ENCODE assay signal across 11 cellular contexts in the genomic region with DNA sequence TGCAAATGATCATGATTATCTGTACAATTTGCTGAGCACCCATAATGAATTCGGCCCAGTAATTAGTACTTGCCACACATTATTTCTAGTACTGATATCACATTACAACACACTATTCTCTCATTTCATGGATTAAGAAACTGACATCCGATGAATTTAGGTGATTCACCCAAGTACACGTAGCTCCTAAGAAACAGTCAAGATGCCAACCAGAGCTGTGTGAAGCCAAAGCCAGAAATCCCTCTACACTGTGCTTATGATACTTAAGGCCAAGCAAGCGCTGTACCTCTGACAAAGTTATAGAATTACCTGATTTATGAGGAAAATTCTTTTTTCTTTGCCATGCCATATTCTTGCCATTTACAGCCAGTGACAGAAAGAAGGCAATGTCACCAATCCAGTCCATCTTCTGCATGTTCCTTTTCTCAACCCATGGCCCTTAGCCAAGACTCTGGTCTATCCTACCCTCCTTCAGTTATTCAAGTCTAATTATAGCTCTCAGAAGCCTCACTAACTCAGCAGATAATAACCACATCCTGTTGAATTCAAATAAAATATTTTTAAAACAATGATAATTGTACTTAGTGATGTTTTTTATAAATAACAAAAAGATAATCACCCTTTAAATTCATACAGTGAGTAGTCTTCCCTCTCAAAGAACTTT.
DNase-seq lines count a peak whose midpoint lies in the region; ATAC-seq and TF ChIP-seq lines count a peak whose summit lies in the region.
"Had no signal": no experiment of that assay in that cellular context is flagged by ENCODE, and none has a peak within 500 bp of the region (broad histone marks: within the 10 kb centered on the region; RNA-seq: fewer than 3 reads in every experiment).

No MANE protein-coding gene starts in this region.

- no peaks in the 10 kb centered on the region for H4K20me1 ChIP-seq in OCI-LY1 (ENCODE audit: insufficient read depth, low read length)

- H3K9me2 ChIP-seq in OCI-LY1 (ENCODE audit: low read depth, low read length), result no peaks in the 10 kb centered on the region

- TF ChIP-seq CTCF in OCI-LY1 (IDR thresholded peaks at IDR 0.05; ENCODE audit: low read length), result no peak

- no peaks in the 10 kb centered on the region for H3K27me3 Mint-ChIP-seq in activated T-cell treated with anti-CD3 and anti-CD28 coated beads, Interleukin-2, amount 50 U/mL, for 72 hours (ENCODE audit: low read depth)
- H3K27me3 Mint-ChIP-seq in stimulated activated naive B cell treated with anti-CD40 and anti-IgM and Interleukin-4, amounts not matched to agents 10 μg/mL and 1 μg/mL and 100 μg/mL, for 72 hours, result no peaks in the 10 kb centered on the region

- H3K4me3 Mint-ChIP-seq in activated T-cell treated with anti-CD3 and anti-CD28 coated beads, Interleukin-2, amount 50 U/mL, for 72 hours, result peak overlapping the region in 1 of 2 donors; percentile 75
- H3K4me3 Mint-ChIP-seq in stimulated activated naive B cell treated with anti-CD40 and anti-IgM and Interleukin-4, amounts not matched to agents 10 μg/mL and 1 μg/mL and 100 μg/mL, for 72 hours, result peak overlapping the region; percentile 18 to 27

- no peaks in the 10 kb centered on the region for H3K27me3 ChIP-seq in OCI-LY1 (ENCODE audit: insufficient read depth, low read length)
- H3K27me3 ChIP-seq: uterus had no signal

- peaks cover 45% of the 10 kb centered on the region for H3K4me1 ChIP-seq in OCI-LY1 (ENCODE audit: insufficient read depth, low read length, severe bottlenecking)
- H3K4me1 ChIP-seq: uterus had no signal

- H3K4me3 ChIP-seq in OCI-LY1 (ENCODE audit: low read depth, low read length, poor library complexity, severe bottlenecking), result peak overlapping the region; percentile 27
- H3K4me3 ChIP-seq: uterus had no signal

- no peaks in the 10 kb centered on the region for H3K36me3 ChIP-seq in OCI-LY1 (ENCODE audit: insufficient read depth, low read length)
- H3K36me3 ChIP-seq: uterus had no signal

- no peaks in the 10 kb centered on the region for H3K79me2 ChIP-seq in OCI-LY1 (ENCODE audit: insufficient read depth, low read length)

- H3K27ac Mint-ChIP-seq in activated T-cell treated with anti-CD3 and anti-CD28 coated beads, Interleukin-2, amount 50 U/mL, for 72 hours, result peak overlapping the region; percentile 80
- peak overlapping the region; percentile 74 for H3K27ac Mint-ChIP-seq in stimulated activated naive B cell treated with anti-CD40 and anti-IgM and Interleukin-4, amounts not matched to agents 10 μg/mL and 1 μg/mL and 100 μg/mL, for 72 hours

- peak overlapping the region; percentile 84 for H3K27ac ChIP-seq in OCI-LY1 (ENCODE audit: low read depth, low read length, poor library complexity, severe bottlenecking)
- H3K27ac ChIP-seq: uterus had no signal

- H3F3A ChIP-seq in OCI-LY1 (ENCODE audit: insufficient read depth, low read length), result no peaks in the 10 kb centered on the region

- no peaks in the 10 kb centered on the region for H3K9me3 Mint-ChIP-seq in activated T-cell treated with anti-CD3 and anti-CD28 coated beads, Interleukin-2, amount 50 U/mL, for 72 hours
- H3K9me3 Mint-ChIP-seq in stimulated activated naive B cell treated with anti-CD40 and anti-IgM and Interleukin-4, amounts not matched to agents 10 μg/mL and 1 μg/mL and 100 μg/mL, for 72 hours, result peaks cover 2 to 4% of the 10 kb centered on the region in 2 donors

- peak overlapping the region; percentile 77; the same call in 1 of the 2 replicates for H2AFZ ChIP-seq in OCI-LY1 (ENCODE audit: low read length)

- no peaks in the 10 kb centered on the region for H3K36me3 Mint-ChIP-seq in activated T-cell treated with anti-CD3 and anti-CD28 coated beads, Interleukin-2, amount 50 U/mL, for 72 hours (ENCODE audit: insufficient read depth in 2 of 2)
- H3K36me3 Mint-ChIP-seq in stimulated activated naive B cell treated with anti-CD40 and anti-IgM and Interleukin-4, amounts not matched to agents 10 μg/mL and 1 μg/mL and 100 μg/mL, for 72 hours, result peaks cover 0 to 3% of the 10 kb centered on the region in 2 donors

- peaks cover 21% of the 10 kb centered on the region for H3K4me1 Mint-ChIP-seq in activated T-cell treated with anti-CD3 and anti-CD28 coated beads, Interleukin-2, amount 50 U/mL, for 72 hours (ENCODE audit: low read depth)
- H3K4me1 Mint-ChIP-seq in stimulated activated naive B cell treated with anti-CD40 and anti-IgM and Interleukin-4, amounts not matched to agents 10 μg/mL and 1 μg/mL and 100 μg/mL, for 72 hours, result peaks cover 27 to 65% of the 10 kb centered on the region in 2 donors

- ATAC-seq in activated T-cell treated with anti-CD3 and anti-CD28 coated beads, Interleukin-2, amount 50 U/mL, for 72 hours (replicated peaks in 1 of 2), result no peak
- no peak for ATAC-seq in stimulated activated naive B cell treated with anti-CD40 and anti-IgM and Interleukin-4, amounts not matched to agents 10 μg/mL and 1 μg/mL and 100 μg/mL, for 72 hours (replicated peaks)
- ATAC-seq in HG03439 (IDR thresholded peaks at IDR 0.05; ENCODE audit: unreplicated experiment), result no peak

- peak overlapping the region; percentile 72 for H3K4me2 ChIP-seq in OCI-LY1 (ENCODE audit: low read length)

- H3K9ac ChIP-seq in OCI-LY1 (ENCODE audit: low read length), result peak overlapping the region; percentile 48

- H3K9me3 ChIP-seq in OCI-LY1 (ENCODE audit: low read length), result no peaks in the 10 kb centered on the region
- H3K9me3 ChIP-seq: uterus had no signal

- no peak for DNase-seq in activated T-cell treated with anti-CD3 and anti-CD28 coated beads, Interleukin-2, amount 50 U/mL, for 72 hours
- DNase-seq in activated T-cell treated with anti-CD3 and anti-CD28 coated beads, Interleukin-2, amount 50 U/mL, for 48 hours, result no peak
- DNase-seq in central memory CD4-positive, alpha-beta T cell, result peak; percentile 35
- DNase-seq in stimulated activated naive B cell treated with anti-CD40 and anti-IgM and Interleukin-4, amounts not matched to agents 10 μg/mL and 1 μg/mL and 100 μg/mL, for 72 hours, result no peak
- no peak for DNase-seq in COR-L47 (lab: John Stamatoyannopoulos, UW)
- no peak for DNase-seq in iPS-NIHi7 (ENCODE audit: extremely low spot score)
- DNase-seq: effector CD4-positive, alpha-beta T cell; NCI-H1105 treated with DMSO at 0.1 percent for 48 hours; uterus had no signal
